Comparison of ENCODE assay signal across 8 cellular contexts in the genomic region with DNA sequence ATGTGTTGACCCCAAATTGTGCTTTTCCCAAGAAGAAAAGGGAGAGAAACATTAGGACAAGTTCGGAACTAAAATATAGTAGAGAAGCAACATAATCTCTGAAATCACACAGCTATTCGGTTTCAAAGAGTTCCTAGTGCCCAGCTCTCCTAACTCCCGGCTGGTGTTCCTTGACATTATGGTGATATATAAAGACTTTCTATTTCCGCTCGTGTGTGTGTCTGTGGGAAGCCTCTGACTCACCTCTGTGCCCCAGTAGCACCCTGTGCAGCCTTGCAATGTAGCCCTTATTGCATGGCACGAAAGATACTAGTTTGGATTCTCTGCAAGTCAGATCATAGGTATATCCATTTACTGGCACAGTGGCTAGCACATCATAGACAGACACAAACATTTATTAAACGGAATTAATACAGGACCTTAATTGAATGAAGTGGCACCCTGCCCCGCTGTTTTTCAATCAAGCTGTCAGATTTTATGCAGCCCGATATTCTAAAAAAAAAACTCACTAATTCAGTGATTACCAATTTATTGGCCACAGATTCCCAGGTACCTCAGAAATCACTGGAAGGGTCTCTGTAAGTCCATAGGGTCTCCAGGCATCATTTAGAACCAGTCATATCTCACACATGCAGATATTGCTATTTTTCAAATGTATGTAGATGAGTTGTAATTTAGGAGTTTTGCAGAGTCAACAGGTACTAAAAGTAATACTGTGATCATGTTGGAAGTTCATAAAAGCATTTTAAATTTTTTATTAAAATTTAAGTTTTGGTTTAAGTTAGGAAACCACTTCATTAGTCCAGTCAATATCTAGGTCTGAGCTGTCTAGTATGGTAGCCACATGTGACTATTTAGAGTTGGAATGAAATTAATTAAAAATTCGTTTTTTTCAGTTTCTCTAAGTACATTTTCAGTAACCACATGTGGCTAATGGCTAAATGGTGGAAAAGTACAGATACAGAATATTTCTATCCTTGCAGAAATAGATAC. TPM values are rescaled to one million over a fixed set of nuclear protein-coding genes. Genes with fewer than 3 reads are reported as not detected.
DNase-seq lines count a peak whose midpoint lies in the region; ATAC-seq and TF ChIP-seq lines count a peak whose summit lies in the region.

No MANE protein-coding gene starts in this region.

- peak overlapping the region; percentile 98 for H3K4me3 Mint-ChIP-seq in neural crest cell

- H3K4me3 ChIP-seq in fibroblast of lung (replicated peaks in 1 of 4; ENCODE audit: control extremely low read depth in 1 of 4, insufficient read depth in 1 of 4, low read depth in 3 of 4, low read length in 4 of 4) (peak overlapping the region; percentile 62 to 75 (median 66)), mucosa of descending colon (no peak overlapping the region)

- intact Hi-C loops in mucosa of descending colon (cut with DNase I, micrococcal nuclease) = no loop called here

- peak overlapping the region; percentile 90 for H3K4me2 ChIP-seq in fibroblast of lung (ENCODE audit: extremely low read depth, insufficient read depth, low read length)

- peak; percentile 1 for DNase-seq in NCI-H82 treated with DMSO at 0.1 percent for 48 hours (lab: John Stamatoyannopoulos, UW; ENCODE audit: unreplicated experiment)
- DNase-seq in NCI-H82 (lab: John Stamatoyannopoulos, UW) = no peak
- DNase-seq in fibroblast of lung (ENCODE audit: low read depth in 2 of 2) = peak; percentile 9 to 32
- DNase-seq in neural crest cell (ENCODE audit: low read depth, low spot score) = no peak
- DNase-seq in islet precursor cell = no peak
- DNase-seq in mucosa of descending colon = no peak

- H3K4me1 ChIP-seq in fibroblast of lung (ENCODE audit: control insufficient read depth, extremely low read depth, insufficient read depth, low read length) (peaks cover 3% of the 10 kb centered on the region), mucosa of descending colon (ENCODE audit: low read depth) (peaks cover 3% of the 10 kb centered on the region)

- no peak overlapping the region for H3K9ac ChIP-seq in fibroblast of lung (ENCODE audit: insufficient read depth, low read length)

- peaks cover 11% of the 10 kb centered on the region for H3K27me3 Mint-ChIP-seq in neural crest cell (ENCODE audit: low read depth)

- H3K27ac Mint-ChIP-seq in neural crest cell (ENCODE audit: unreplicated experiment) = peak overlapping the region; percentile 98

- TF ChIP-seq CTCF in fibroblast of lung (conservative IDR thresholded peaks at IDR 0.05 in 1 of 2, IDR thresholded peaks at IDR 0.05 in 1 of 2; ENCODE audit: low read depth in 1 of 2, low read length in 2 of 2) = no peak
- no peak for TF ChIP-seq CTCF in neural crest cell (conservative IDR thresholded peaks at IDR 0.05)
- no peak for TF ChIP-seq CTCF in mucosa of descending colon (IDR thresholded peaks at IDR 0.05)

- peak overlapping the region; percentile 91 for H2AFZ ChIP-seq in fibroblast of lung (ENCODE audit: low read length)

- no peaks in the 10 kb centered on the region for H3K9me3 ChIP-seq in fibroblast of lung (ENCODE audit: control insufficient read depth, insufficient read depth, low read depth, low read length)
- H3K9me3 ChIP-seq in mucosa of descending colon = no peaks in the 10 kb centered on the region

- H3K79me2 ChIP-seq in fibroblast of lung (ENCODE audit: control insufficient read depth, insufficient read depth, low read length) = no peaks in the 10 kb centered on the region

- peak; percentile 26 for ATAC-seq in SK-N-SH treated with all-trans-retinoic acid at 6 μM for 48 hours
- ATAC-seq in HG03521 (IDR thresholded peaks at IDR 0.05; ENCODE audit: unreplicated experiment) = no peak
- no peak for ATAC-seq in mucosa of descending colon

- H3K27ac ChIP-seq in fibroblast of lung (ENCODE audit: insufficient read depth, low read length) = no peak overlapping the region

- H3K9me3 Mint-ChIP-seq in neural crest cell = no peaks in the 10 kb centered on the region

- no peaks in the 10 kb centered on the region for H4K20me1 ChIP-seq in fibroblast of lung (ENCODE audit: control insufficient read depth, extremely low read depth, insufficient read depth, low read length)

- peaks cover 7% of the 10 kb centered on the region for H3K36me3 Mint-ChIP-seq in neural crest cell (ENCODE audit: low read depth)

- H3K36me3 ChIP-seq in fibroblast of lung (ENCODE audit: control insufficient read depth, insufficient read depth, low read length) (no peaks in the 10 kb centered on the region), mucosa of descending colon (ENCODE audit: low read depth) (no peaks in the 10 kb centered on the region)

- H3K4me1 Mint-ChIP-seq in neural crest cell = peaks cover 14% of the 10 kb centered on the region

- H3K27me3 ChIP-seq in fibroblast of lung (ENCODE audit: control insufficient read depth, insufficient read depth, low read length) = no peaks in the 10 kb centered on the region

TF ChIP-seq in SK-N-SH treated with all-trans-retinoic acid at 6 μM for 48 hours, 23 proteins besides CTCF, POLR2A, EP300 and RAD21:
- no peak for TF ChIP-seq ZFP30 (CRISPR knock-in tag; IDR thresholded peaks at IDR 0.05)
- no peak for TF ChIP-seq ZNF565 (CRISPR knock-in tag; conservative IDR thresholded peaks at IDR 0.05; ENCODE audit: low read depth)
- no peak for TF ChIP-seq ZC3H10 (CRISPR knock-in tag; IDR thresholded peaks at IDR 0.05)
- TF ChIP-seq TOX (CRISPR knock-in tag; IDR thresholded peaks at IDR 0.05; ENCODE audit: borderline replicate concordance) = no peak
- no peak for TF ChIP-seq CSDC2 (CRISPR knock-in tag; IDR thresholded peaks at IDR 0.05)
TF ChIP-seq in SK-N-SH treated with all-trans-retinoic acid at 6 μM for 48 hours: peak in this region for 0.

RNA-seq across cellular contexts. Expression of a gene that starts 43.3 kb away (rescaled TPM):
- total RNA-seq in fibroblast of lung = not detected in 2 replicates
- not detected in 2 replicates for polyA plus RNA-seq in fibroblast of lung
- polyA plus RNA-seq in fibroblast of lung (2012) = not detected in 2 replicates
- polyA minus RNA-seq in fibroblast of lung (ENCODE audit: low replicate concordance) = not detected in 2 replicates
- not detected in 2 replicates for total RNA-seq in neural crest cell
- under 1 TPM in 1 of 3 donors, not detected in 2; 0.35 TPM for total RNA-seq in mucosa of descending colon

Comparison
In these comparisons a context has a peak if more than half of its experiments do, and no peak if none do; other contexts are left out.
1. DNase-seq: peak in NCI-H82 treated with DMSO at 0.1 percent for 48 hours (single experiment) and fibroblast of lung (2 of 2); none in NCI-H82 (single experiment), neural crest cell (single experiment), islet precursor cell (single experiment) and mucosa of descending colon (0 of 3).